Comparison of ENCODE assay signal across 15 cellular contexts in genomic region chr4:46975144-46975543, GRCh38. TPM values are rescaled to one million over a fixed set of nuclear protein-coding genes. Genes with fewer than 3 reads are reported as not detected.
DNase-seq lines count a peak whose midpoint lies in the region; ATAC-seq, FAIRE-seq and TF ChIP-seq lines count a peak whose summit lies in the region.
"Had no signal": no experiment of that assay in that cellular context is flagged by ENCODE, and none has a peak within 500 bp of the region (broad histone marks: within the 10 kb centered on the region; RNA-seq: fewer than 3 reads in every experiment).

No MANE protein-coding gene starts in this region.

- no peak overlapping the region for H3K4me3 ChIP-seq in IMR-90 (ENCODE audit: insufficient read depth, low read depth, low read length)
- H3K4me3 ChIP-seq in K562, result no peak overlapping the region
- H3K4me3 ChIP-seq: BLaER1, GM23248 had no signal

- dilution Hi-C loops in IMR-90 (cut with HindIII; ENCODE audit: low sequenced_read_pairs, unreplicated experiment), result no loop called here

- H3K36me3 Mint-ChIP-seq in CD14-positive monocyte, result no peaks in the 10 kb centered on the region

- DNase-seq in CD14-positive monocyte (ENCODE audit: low spot score) (no peak), GM12892 (ENCODE audit: insufficient read length) (no peak), IMR-90 (no peak), K562 (ENCODE audit: extremely low read depth in 1 of 4, low spot score in 3 of 4) (no peak), NCI-H69 (lab: John Stamatoyannopoulos, UW) (no peak)
- DNase-seq in stimulated activated naive CD4-positive, alpha-beta T cell treated with Interleukin-2 at 50 U/mL for 16 hours (lab: John Stamatoyannopoulos, UW), result no peak
- DNase-seq: Calu3; CD4-positive, alpha-beta T cell; DMS 273 treated with DMSO at 0.1 percent for 48 hours; GM23248; H7; Karpas-422 had no signal

- TF ChIP-seq RAD21 in IMR-90 (IDR thresholded peaks at IDR 0.05; ENCODE audit: low read length) (no peak), K562 (CRISPR knock-in tag; conservative IDR thresholded peaks at IDR 0.05 in 1 of 2, IDR thresholded peaks at IDR 0.05 in 1 of 2) (no peak)

- in situ Hi-C loops in IMR-90 (cut with MboI; ENCODE audit: low sequenced_read_pairs) (no loop called here), K562 (cut with MboI) (no loop called here)

- no peaks in the 10 kb centered on the region for H3K79me2 ChIP-seq in K562 (ENCODE audit: control insufficient read depth, insufficient read depth, low read length)

- CTCF ChIA-PET in IMR-90 (lab: Yijun Ruan, JAX) (interaction anchor here (0.6 kb wide), 1 partner anchor 35 kb away, joined by 7 read pairs; no protein-coding TSS in a partner anchor), K562 (lab: Yijun Ruan, JAX; ENCODE audit: low intra/inter-chr PET ratio) (no interaction called here)

- intact Hi-C loops in CD14-positive monocyte (cut with micrococcal nuclease), result no loop called here
- intact Hi-C loops in IMR-90 (cut with micrococcal nuclease), result no loop called here
- intact Hi-C loops in K562 (cut with micrococcal nuclease), result no loop called here

- H3K36me3 ChIP-seq in IMR-90 (ENCODE audit: control insufficient read depth, insufficient read depth, low read length), result no peaks in the 10 kb centered on the region
- H3K36me3 ChIP-seq in K562 (ENCODE audit: control insufficient read depth, insufficient read depth, low read length), result no peaks in the 10 kb centered on the region
- H3K36me3 ChIP-seq: BLaER1 had no signal

- no peaks in the 10 kb centered on the region for H3K9me3 ChIP-seq in IMR-90 (ENCODE audit: control insufficient read depth, insufficient read depth, low read length)
- H3K9me3 ChIP-seq in K562 (replicated peaks; ENCODE audit: control insufficient read depth, insufficient read depth, low read depth, low read length), result no peaks in the 10 kb centered on the region
- H3K9me3 ChIP-seq: BLaER1 had no signal

- H3K14ac ChIP-seq in IMR-90 (replicated peaks; ENCODE audit: low read depth, low read length), result no peak overlapping the region

- TF ChIP-seq POLR2A in GM12892 (IDR thresholded peaks at IDR 0.05; ENCODE audit: low read depth, low read length) (no peak), IMR-90 (IDR thresholded peaks at IDR 0.05; ENCODE audit: low read depth, low read length) (no peak), K562 (conservative IDR thresholded peaks at IDR 0.05) (no peak)

- no peak overlapping the region for H3K27ac ChIP-seq in IMR-90 (ENCODE audit: insufficient read depth, low read length)
- H3K27ac ChIP-seq in K562 (ENCODE audit: extremely low read depth, low read depth, low read length), result no peak overlapping the region
- H3K27ac ChIP-seq: BLaER1, GM23248 had no signal

- peaks cover 0 to 6% (median 2%) of the 10 kb centered on the region in 7 donors for H3K9me3 Mint-ChIP-seq in CD14-positive monocyte
- H3K9me3 Mint-ChIP-seq: CD4-positive, alpha-beta T cell had no signal

- no peaks in the 10 kb centered on the region for H3K27me3 ChIP-seq in IMR-90 (ENCODE audit: control insufficient read depth, insufficient read depth, low read length)
- no peaks in the 10 kb centered on the region for H3K27me3 ChIP-seq in K562 (ENCODE audit: control insufficient read depth in 2 of 2, insufficient read depth in 2 of 2, low read length in 2 of 2)
- H3K27me3 ChIP-seq: BLaER1 had no signal

- FAIRE-seq in GM12892 (lab: Jason Lieb, UNC) (peak; percentile 77), K562 (lab: Jason Lieb, UNC) (no peak)

- H3K27me3 Mint-ChIP-seq in CD14-positive monocyte (ENCODE audit: low read depth in 3 of 3), result peaks cover 6 to 9% (median 9%) of the 10 kb centered on the region in 3 donors

- H3K9ac ChIP-seq in IMR-90 (ENCODE audit: low read depth, low read length) (no peak overlapping the region), K562 (ENCODE audit: insufficient read depth in 1 of 2, low read depth in 2 of 2, low read length in 2 of 2) (no peak overlapping the region)
- H3K9ac ChIP-seq: BLaER1, GM23248 had no signal

- H4K91ac ChIP-seq in IMR-90 (ENCODE audit: insufficient read depth, low read depth, low read length), result no peak overlapping the region

- H3K27ac Mint-ChIP-seq in CD14-positive monocyte, result peak overlapping the region in 4 of 7 donors; percentile 85 to 96 (median 94)
- H3K27ac Mint-ChIP-seq: CD4-positive, alpha-beta T cell had no signal

- no peaks in the 10 kb centered on the region for H3K4me1 ChIP-seq in IMR-90 (ENCODE audit: control insufficient read depth, insufficient read depth, low read length)
- H3K4me1 ChIP-seq in K562 (replicated peaks in 1 of 2; ENCODE audit: control insufficient read depth in 2 of 2, insufficient read depth in 2 of 2, low read length in 2 of 2), result no peaks in the 10 kb centered on the region
- H3K4me1 ChIP-seq: BLaER1 had no signal

- peaks cover 22% of the 10 kb centered on the region for H3K4me1 Mint-ChIP-seq in CD14-positive monocyte

- no peak overlapping the region for H4K8ac ChIP-seq in IMR-90 (ENCODE audit: low read depth in 2 of 2, low read length in 2 of 2)

- H2BK120ac ChIP-seq in IMR-90 (ENCODE audit: low read depth, low read length), result no peak overlapping the region

- H3K9me1 ChIP-seq in IMR-90 (ENCODE audit: insufficient read depth, low read length), result no peaks in the 10 kb centered on the region
- H3K9me1 ChIP-seq in K562 (ENCODE audit: control insufficient read depth, insufficient read depth, low read length), result no peaks in the 10 kb centered on the region

- H3K18ac ChIP-seq in IMR-90 (ENCODE audit: low read depth, low read length), result no peak overlapping the region

- BruUV-seq in IMR-90 (replicated peaks; lab: Mats Ljungman, UMichigan), result no TSS peak
- no TSS peak for BruUV-seq in K562 (replicated peaks; lab: Mats Ljungman, UMichigan)

- H3K4me2 ChIP-seq in IMR-90 (ENCODE audit: low read depth, low read length), result no peak overlapping the region
- no peak overlapping the region for H3K4me2 ChIP-seq in K562 (ENCODE audit: insufficient read depth, low read length)
- H3K4me2 ChIP-seq: BLaER1 had no signal

- H3K23ac ChIP-seq in IMR-90 (ENCODE audit: low read depth, low read length), result no peak overlapping the region

- H4K20me1 ChIP-seq in IMR-90 (ENCODE audit: insufficient read depth, low read length) (no peaks in the 10 kb centered on the region), K562 (replicated peaks; ENCODE audit: control insufficient read depth, insufficient read depth, low read length) (no peaks in the 10 kb centered on the region)
- H4K20me1 ChIP-seq: BLaER1 had no signal

- H4K5ac ChIP-seq in IMR-90 (ENCODE audit: low read depth, low read length), result no peak overlapping the region

- no peaks in the 10 kb centered on the region for H3K79me1 ChIP-seq in IMR-90 (ENCODE audit: low read depth in 1 of 2, low read length in 2 of 2)

- no peak overlapping the region for H2AK9ac ChIP-seq in IMR-90 (replicated peaks; ENCODE audit: low read depth, low read length, poor library complexity)

- no peak overlapping the region for H2BK5ac ChIP-seq in IMR-90 (ENCODE audit: low read depth, low read length, poor library complexity, severe bottlenecking)

- H2BK20ac ChIP-seq in IMR-90 (ENCODE audit: low read depth, low read length), result no peak overlapping the region

- POLR2A ChIA-PET in IMR-90 (lab: Charles Lee; ENCODE audit: unreplicated experiment), result no interaction called here
- POLR2A ChIA-PET in K562 (lab: Yijun Ruan, JAX), result no interaction called here

- H2AK5ac ChIP-seq in IMR-90 (ENCODE audit: low read depth, low read length), result no peak overlapping the region

- no peak overlapping the region for H3K56ac ChIP-seq in IMR-90 (ENCODE audit: extremely low read depth, insufficient read depth, low read length)

- H2AFZ ChIP-seq in IMR-90 (replicated peaks; ENCODE audit: low read length, poor library complexity), result no peak overlapping the region
- no peak overlapping the region for H2AFZ ChIP-seq in K562 (ENCODE audit: low read depth, low read length)
- H2AFZ ChIP-seq: GM23248 had no signal

- no peak for TF ChIP-seq CTCF in CD14-positive monocyte (IDR thresholded peaks at IDR 0.05)
- no peak for TF ChIP-seq CTCF in IMR-90 (conservative IDR thresholded peaks at IDR 0.05; ENCODE audit: low read depth, low read length)
- no peak for TF ChIP-seq CTCF in K562 (IDR thresholded peaks at IDR 0.05 in 2 of 3, conservative IDR thresholded peaks at IDR 0.05 in 1 of 3; ENCODE audit: insufficient read depth in 2 of 3, low read depth in 1 of 3, low read length in 3 of 3)

- H3K4me3 Mint-ChIP-seq in CD14-positive monocyte, result peak overlapping the region in 1 of 2 donors; percentile 88
- H3K4me3 Mint-ChIP-seq: CD4-positive, alpha-beta T cell had no signal

- ATAC-seq in IMR-90 (ENCODE audit: low read depth) (no peak), K562 (no peak), HG02970 (IDR thresholded peaks at IDR 0.05; ENCODE audit: low FRiP score, unreplicated experiment) (no peak)

- TF ChIP-seq EP300 in K562 (IDR thresholded peaks at IDR 0.05; ENCODE audit: low read length), result no peak

- H3K4ac ChIP-seq in IMR-90 (ENCODE audit: low read depth, low read length), result no peak overlapping the region

- no peak overlapping the region for H2BK15ac ChIP-seq in IMR-90 (ENCODE audit: low read depth, low read length)

RNA-seq across cellular contexts. Expression of gene GABRA4, which starts 18.2 kb away (rescaled TPM):
- not detected for polyA plus RNA-seq in CD14-positive monocyte
- 0.23 TPM for polyA plus RNA-seq in GM12892 (2012; ENCODE audit: missing spikeins)
- 1.7 and 1.8 TPM in 2 replicates for total RNA-seq in IMR-90 (2012; rRNA removed)
- 1.1 and 1.6 TPM in 2 replicates for polyA plus RNA-seq in IMR-90 (2012; rRNA removed)
- 0.05 and 0.19 TPM in 2 replicates for polyA plus RNA-seq in IMR-90 (2012; cell fraction: cytosol; rRNA removed)
- 0.32 and 0.69 TPM in 2 replicates for polyA plus RNA-seq in IMR-90 (2012; cell fraction: nucleus; rRNA removed; ENCODE audit: low replicate concordance)
- total RNA-seq in K562 (2011; cell fraction: chromatin; rRNA removed; ENCODE audit: low replicate concordance), result not detected in 2 replicates
- total RNA-seq in K562 (2011; cell fraction: nucleolus; rRNA removed), result not detected in 2 replicates
- total RNA-seq in K562 (2011; cell fraction: nucleoplasm; rRNA removed), result not detected in 2 replicates
- not detected in 2 replicates for total RNA-seq in K562 (2014; rRNA removed)
- not detected in 2 replicates for total RNA-seq in K562 (2014; rRNA removed; fragmentation: Illumina TruSeq; extraction: Trizol)
- total RNA-seq in K562 (2015; rRNA removed; fragmentation: Illumina TruSeq; extraction: Trizol), result not detected in 2 replicates
- total RNA-seq in K562 (2021), result not detected in 2 replicates
- not detected in 2 replicates for polyA plus RNA-seq in K562 (2011; rRNA removed)
- polyA plus RNA-seq in K562 (2011; cell fraction: cytosol; rRNA removed), result not detected in 2 replicates
- not detected in 2 replicates for polyA plus RNA-seq in K562 (2011; cell fraction: nucleus; rRNA removed)
- polyA plus RNA-seq in K562 (2012), result not detected in 2 replicates
- not detected in 2 replicates for polyA plus RNA-seq in K562 (2014; fragmentation: Illumina TruSeq; extraction: Trizol)
- polyA plus RNA-seq in K562 (2014; fragmentation: Nextera tagmentation; extraction: Ambion mirVana), result not detected
- not detected in 2 replicates for polyA plus RNA-seq in K562 (2014; rRNA removed)
- polyA minus RNA-seq in K562 (2011; rRNA and poly(A)+ RNA removed), result not detected in 2 replicates
- not detected in 2 replicates for polyA minus RNA-seq in K562 (2011; cell fraction: cytosol; rRNA and poly(A)+ RNA removed)
- polyA minus RNA-seq in K562 (2011; cell fraction: nucleus; rRNA and poly(A)+ RNA removed), result not detected in 2 replicates
- total RNA-seq: Calu3; CD4-positive, alpha-beta T cell; G401; GM23248 had no signal
- polyA plus RNA-seq: GM23248 had no signal

RNA-seq across cellular contexts. Expression of gene GABRB1, which starts 56.2 kb away (rescaled TPM):
- not detected for polyA plus RNA-seq in CD14-positive monocyte
- polyA plus RNA-seq in GM12892 (2012; ENCODE audit: missing spikeins), result not detected
- total RNA-seq in IMR-90 (2012; rRNA removed), result 16.1 and 16.4 TPM in 2 replicates
- 4.5 and 4.7 TPM in 2 replicates for polyA plus RNA-seq in IMR-90 (2012; rRNA removed)
- polyA plus RNA-seq in IMR-90 (2012; cell fraction: cytosol; rRNA removed), result 2.7 and 4.0 TPM in 2 replicates
- polyA plus RNA-seq in IMR-90 (2012; cell fraction: nucleus; rRNA removed; ENCODE audit: low replicate concordance), result 4.0 and 4.5 TPM in 2 replicates
- total RNA-seq in K562 (2011; cell fraction: chromatin; rRNA removed; ENCODE audit: low replicate concordance), result 0.32 TPM in 1 of 2 replicates, not detected in the other
- not detected in 2 replicates for total RNA-seq in K562 (2011; cell fraction: nucleolus; rRNA removed)
- not detected in 2 replicates for total RNA-seq in K562 (2011; cell fraction: nucleoplasm; rRNA removed)
- not detected in 2 replicates for total RNA-seq in K562 (2014; rRNA removed)
- total RNA-seq in K562 (2014; rRNA removed; fragmentation: Illumina TruSeq; extraction: Trizol), result not detected in 2 replicates
- not detected in 2 replicates for total RNA-seq in K562 (2015; rRNA removed; fragmentation: Illumina TruSeq; extraction: Trizol)
- not detected in 2 replicates for total RNA-seq in K562 (2021)
- polyA plus RNA-seq in K562 (2011; rRNA removed), result not detected in 2 replicates
- polyA plus RNA-seq in K562 (2011; cell fraction: cytosol; rRNA removed), result not detected in 2 replicates
- polyA plus RNA-seq in K562 (2011; cell fraction: nucleus; rRNA removed), result not detected in 2 replicates
- polyA plus RNA-seq in K562 (2012), result 0.06 TPM in 1 of 2 replicates, not detected in the other
- not detected in 2 replicates for polyA plus RNA-seq in K562 (2014; fragmentation: Illumina TruSeq; extraction: Trizol)
- not detected for polyA plus RNA-seq in K562 (2014; fragmentation: Nextera tagmentation; extraction: Ambion mirVana)
- not detected in 2 replicates for polyA plus RNA-seq in K562 (2014; rRNA removed)
- not detected in 2 replicates for polyA minus RNA-seq in K562 (2011; rRNA and poly(A)+ RNA removed)
- polyA minus RNA-seq in K562 (2011; cell fraction: cytosol; rRNA and poly(A)+ RNA removed), result not detected in 2 replicates
- polyA minus RNA-seq in K562 (2011; cell fraction: nucleus; rRNA and poly(A)+ RNA removed), result not detected in 2 replicates
- total RNA-seq: Calu3; CD4-positive, alpha-beta T cell; G401; GM23248 had no signal
- polyA plus RNA-seq: GM23248 had no signal
